ENCODE assay signal across 19 cellular contexts in the genomic region with DNA sequence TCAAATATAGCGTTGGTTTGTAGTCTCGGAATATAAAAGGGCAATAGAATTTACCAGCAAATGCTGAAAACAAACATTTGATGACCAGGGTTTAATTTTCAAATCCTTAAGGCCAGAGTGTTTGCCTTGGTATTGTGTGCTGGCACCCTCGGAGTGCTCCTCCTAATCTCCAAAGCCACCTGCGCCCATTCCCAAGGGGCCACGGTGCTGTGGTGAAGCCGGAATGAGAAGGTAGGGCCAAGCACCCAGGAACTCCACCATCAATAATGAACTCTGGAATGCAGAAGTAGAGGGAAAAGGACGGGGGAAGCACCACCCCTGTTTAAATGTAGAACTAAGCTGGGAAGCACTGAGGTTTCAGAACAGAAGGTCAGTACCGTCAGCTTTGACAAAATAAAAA.
"Had no signal": no experiment of that assay in that cellular context is flagged by ENCODE, and none has a peak within 500 bp of the region (broad histone marks: within the 10 kb centered on the region; RNA-seq: fewer than 3 reads in every experiment).

No MANE protein-coding gene starts in this region.

- H3K9me3 Mint-ChIP-seq: activated T-cell treated with anti-CD3 and anti-CD28 coated beads, Interleukin-2, amount 50 U/mL, for 24 hours; activated T-helper 17 cell treated with anti-CD3 and anti-CD28 coated beads, Interleukin-2, amount 50 U/mL, for 72 hours; dendritic cell treated with granulocyte-macrophage colony-stimulating factor and Interleukin-4, amounts not matched to agents 40 ng/mL and 50 ng/mL, for 4 days had no signal

- H3K27me3 ChIP-seq: adrenal gland, heart left ventricle, upper lobe of left lung had no signal

- DNase-seq: activated CD4-positive, alpha-beta T cell treated with anti-CD3 and anti-CD28 coated beads, Interleukin-2, amount 50 U/mL, for 1 hour; activated CD4-positive, CD25-positive, alpha-beta regulatory T cell treated with anti-CD3 and anti-CD28 coated beads, Interleukin-2, amount 50 U/mL, for 72 hours; activated T-cell treated with anti-CD3 and anti-CD28 coated beads, Interleukin-2, amount 50 U/mL, for 24 hours; adrenal gland; effector CD4-positive, alpha-beta T cell; heart left ventricle; mesendoderm; mucosa of descending colon; occipital lobe; stimulated activated CD4-positive, alpha-beta T cell treated with anti-CD3 and anti-CD28 coated beads, Interleukin-2, amount 100 ng/mL, for 48 hours; stimulated activated naive CD4-positive, alpha-beta T cell had no signal

- H3K4me2 ChIP-seq: smooth muscle cell had no signal

- H3K9me3 ChIP-seq: adrenal gland, heart left ventricle, mucosa of descending colon, thoracic aorta, upper lobe of left lung had no signal

- ATAC-seq: activated T-helper 17 cell treated with anti-CD3 and anti-CD28 coated beads, Interleukin-2, amount 50 U/mL, for 72 hours; heart left ventricle; mucosa of descending colon; sciatic nerve had no signal

- H3K4me1 ChIP-seq: adrenal gland had no signal

- H3K27ac Mint-ChIP-seq: activated naive CD8-positive, alpha-beta T cell; activated T-cell treated with anti-CD3 and anti-CD28 coated beads, Interleukin-2, amount 50 U/mL, for 24 hours; activated T-helper 17 cell treated with anti-CD3 and anti-CD28 coated beads, Interleukin-2, amount 50 U/mL, for 72 hours; dendritic cell treated with granulocyte-macrophage colony-stimulating factor and Interleukin-4, amounts not matched to agents 40 ng/mL and 50 ng/mL, for 4 days had no signal

- H3K27ac ChIP-seq: adrenal gland, heart left ventricle, thoracic aorta, VCaP had no signal

- H3K27me3 Mint-ChIP-seq: activated naive CD8-positive, alpha-beta T cell; activated T-cell treated with anti-CD3 and anti-CD28 coated beads, Interleukin-2, amount 50 U/mL, for 24 hours; activated T-helper 17 cell treated with anti-CD3 and anti-CD28 coated beads, Interleukin-2, amount 50 U/mL, for 72 hours; dendritic cell treated with granulocyte-macrophage colony-stimulating factor and Interleukin-4, amounts not matched to agents 40 ng/mL and 50 ng/mL, for 4 days had no signal

- H3K4me3 Mint-ChIP-seq: activated naive CD8-positive, alpha-beta T cell; activated T-cell treated with anti-CD3 and anti-CD28 coated beads, Interleukin-2, amount 50 U/mL, for 24 hours; activated T-helper 17 cell treated with anti-CD3 and anti-CD28 coated beads, Interleukin-2, amount 50 U/mL, for 72 hours; dendritic cell treated with granulocyte-macrophage colony-stimulating factor and Interleukin-4, amounts not matched to agents 40 ng/mL and 50 ng/mL, for 4 days had no signal
